Comparison of ENCODE assay signal across 9 cellular contexts in genomic region chr5:132438931-132439330, GRCh38. TPM values are rescaled to one million over a fixed set of nuclear protein-coding genes. Genes with fewer than 3 reads are reported as not detected.
DNase-seq lines count a peak whose midpoint lies in the region; ATAC-seq lines count a peak whose summit lies in the region.
"Had no signal": no experiment of that assay in that cellular context is flagged by ENCODE, and none has a peak within 500 bp of the region (broad histone marks: within the 10 kb centered on the region; RNA-seq: fewer than 3 reads in every experiment).

No MANE protein-coding gene starts in this region.

- peak overlapping the region; percentile 54 to 80 (median 66) for H3K4me3 Mint-ChIP-seq in immature natural killer cell

- H3K27ac Mint-ChIP-seq in activated naive CD4-positive, alpha-beta T cell treated with anti-CD3 and anti-CD28 coated beads, Interleukin-2, amount 50 U/mL, for 72 hours, result peak overlapping the region; percentile 52 to 81
- H3K27ac Mint-ChIP-seq in immature natural killer cell, result peak overlapping the region; percentile 88 to 98 (median 95)

- no peaks in the 10 kb centered on the region for H3K9me3 ChIP-seq in subcutaneous abdominal adipose tissue (ENCODE audit: control insufficient read depth in 5 of 5, low read length in 5 of 5)
- H3K9me3 ChIP-seq: A549 had no signal

- ATAC-seq in activated naive CD4-positive, alpha-beta T cell treated with anti-CD3 and anti-CD28 coated beads, Interleukin-2, amount 50 U/mL, for 72 hours, result no peak
- ATAC-seq in GM21786 (IDR thresholded peaks at IDR 0.05; ENCODE audit: unreplicated experiment), result no peak
- ATAC-seq: A549 had no signal

- DNase-seq in NOMO-1 treated with DMSO at 0.1 percent for 48 hours (lab: John Stamatoyannopoulos, UW; ENCODE audit: unreplicated experiment), result peak; percentile 6
- no peak for DNase-seq in NOMO-1 treated with dmso at 0.1 percent for 144 hours (lab: John Stamatoyannopoulos, UW; ENCODE audit: unreplicated experiment)
- no peak for DNase-seq in activated naive CD4-positive, alpha-beta T cell treated with anti-CD3 and anti-CD28 coated beads, Interleukin-2, amount 50 U/mL, for 72 hours (ENCODE audit: low spot score in 2 of 2)
- peak in 2 of 3 donors; percentile 35 to 52 for DNase-seq in immature natural killer cell
- no peak for DNase-seq in HuH-7 (ENCODE audit: low spot score)
- DNase-seq in amniotic stem cell (lab: John Stamatoyannopoulos, UW), result no peak

- no peaks in the 10 kb centered on the region for H3K36me3 Mint-ChIP-seq in activated naive CD4-positive, alpha-beta T cell treated with anti-CD3 and anti-CD28 coated beads, Interleukin-2, amount 50 U/mL, for 72 hours
- peaks cover 11 to 21% (median 13%) of the 10 kb centered on the region in 3 donors for H3K36me3 Mint-ChIP-seq in immature natural killer cell

- H3K36me3 ChIP-seq in subcutaneous abdominal adipose tissue (ENCODE audit: control insufficient read depth in 5 of 5, insufficient read depth in 5 of 5, low read length in 5 of 5), result peaks cover 0 to 9% (median 4%) of the 10 kb centered on the region in 5 donors

- peaks cover 99 to 100% of the 10 kb centered on the region in 2 donors for H3K4me1 Mint-ChIP-seq in immature natural killer cell

- no peak overlapping the region for H3K4me3 ChIP-seq in subcutaneous abdominal adipose tissue (ENCODE audit: low read depth in 1 of 5, low read length in 5 of 5)
- H3K4me3 ChIP-seq: A549 had no signal

- H3K9ac ChIP-seq in subcutaneous abdominal adipose tissue (ENCODE audit: low read length in 5 of 5), result peak overlapping the region in 4 of 5 donors; percentile 22 to 64 (median 58)

- no peaks in the 10 kb centered on the region for H3K27me3 ChIP-seq in subcutaneous abdominal adipose tissue (ENCODE audit: control insufficient read depth in 5 of 5, insufficient read depth in 4 of 5, low read length in 5 of 5)

- peak overlapping the region; percentile 89 for H3K27ac ChIP-seq in subcutaneous abdominal adipose tissue (ENCODE audit: low read depth, low read length)
- H3K27ac ChIP-seq: A549 had no signal

- peaks cover 23 to 66% (median 55%) of the 10 kb centered on the region in 5 donors for H3K4me1 ChIP-seq in subcutaneous abdominal adipose tissue (ENCODE audit: control insufficient read depth in 5 of 5, insufficient read depth in 5 of 5, low read length in 5 of 5)

- H3K27me3 Mint-ChIP-seq in immature natural killer cell (ENCODE audit: low read depth in 3 of 3), result peaks cover 0 to 7% (median 2%) of the 10 kb centered on the region in 3 donors

- H3K9me3 Mint-ChIP-seq in activated naive CD4-positive, alpha-beta T cell treated with anti-CD3 and anti-CD28 coated beads, Interleukin-2, amount 50 U/mL, for 72 hours, result no peaks in the 10 kb centered on the region
- H3K9me3 Mint-ChIP-seq in immature natural killer cell, result no peaks in the 10 kb centered on the region

RNA-seq across cellular contexts. Expression of gene IRF1, which starts 51.6 kb away (rescaled TPM):
- total RNA-seq in activated naive CD4-positive, alpha-beta T cell treated with anti-CD3 and anti-CD28 coated beads, Interleukin-2, amount 50 U/mL, for 72 hours, result 100 to 1,000 TPM; 107 to 156 TPM
- 100 to 1,000 TPM; 349 to 460 (median 371) TPM for polyA plus RNA-seq in immature natural killer cell

Comparison
In these comparisons a context has a peak if more than half of its experiments do, and no peak if none do; other contexts are left out.
1. DNase-seq: peak in NOMO-1 treated with DMSO at 0.1 percent for 48 hours (single experiment) and immature natural killer cell (2 of 3); none in NOMO-1 treated with dmso at 0.1 percent for 144 hours (single experiment), activated naive CD4-positive, alpha-beta T cell treated with anti-CD3 and anti-CD28 coated beads, Interleukin-2, amount 50 U/mL, for 72 hours (0 of 2), HuH-7 (single experiment) and amniotic stem cell (single experiment).